ENCODE assay signal across 8 cellular contexts in genomic region chr3:32374788-32375595, GRCh38. TPM values are rescaled to one million over a fixed set of nuclear protein-coding genes. Genes with fewer than 3 reads are reported as not detected.
DNase-seq lines count a peak whose midpoint lies in the region; FAIRE-seq and TF ChIP-seq lines count a peak whose summit lies in the region.

No MANE protein-coding gene starts in this region.

- H3K9me2 ChIP-seq in Karpas-422 (replicated peaks; ENCODE audit: insufficient read depth, low read length) (no peaks in the 10 kb centered on the region), hepatocyte (replicated peaks; ENCODE audit: insufficient read depth) (no peaks in the 10 kb centered on the region)

- H3K9ac ChIP-seq in Karpas-422 (ENCODE audit: low read length) = no peak overlapping the region

- H3K27ac ChIP-seq in C4-2B (no peak overlapping the region), Karpas-422 (ENCODE audit: low read length) (no peak overlapping the region), hepatocyte (no peak overlapping the region), spleen (no peak overlapping the region)

- no peaks in the 10 kb centered on the region for H3K79me2 ChIP-seq in Karpas-422 (ENCODE audit: low read length)
- no peaks in the 10 kb centered on the region for H3K79me2 ChIP-seq in hepatocyte

- TF ChIP-seq CTCF in C4-2B (conservative IDR thresholded peaks at IDR 0.05) (peak; percentile 78), hepatocyte (IDR thresholded peaks at IDR 0.05; ENCODE audit: poor library complexity) (peak; percentile 64), spleen (IDR thresholded peaks at IDR 0.05 in 8 of 11, conservative IDR thresholded peaks at IDR 0.05 in 3 of 11) (peak; percentile 19 to 79 (median 66))

- peak; percentile 93 for FAIRE-seq in GM19239 (lab: Jason Lieb, UNC)

- DNase-seq in GM19239 (ENCODE audit: insufficient read length, low spot score) (peak; percentile 26), Karpas-422 (peak; percentile 89), T follicular helper cell (ENCODE audit: low read depth) (peak; percentile 64), amniotic epithelial cell (ENCODE audit: low read depth) (peak; percentile 64), hepatocyte (ENCODE audit: low spot score) (peak; percentile 81), spleen (no peak), mesenteric fat pad (ENCODE audit: low spot score) (no peak)

- H3K4me2 ChIP-seq in Karpas-422 (ENCODE audit: low read depth, low read length, poor library complexity, severe bottlenecking) (no peak overlapping the region), hepatocyte (no peak overlapping the region)

- TF ChIP-seq POLR2A in spleen (IDR thresholded peaks at IDR 0.05) = no peak

- H3K4me3 ChIP-seq in Karpas-422 (ENCODE audit: low read length) (no peak overlapping the region), hepatocyte (no peak overlapping the region), spleen (no peak overlapping the region)

- H3K9me3 ChIP-seq in Karpas-422 (ENCODE audit: low read length) = no peaks in the 10 kb centered on the region
- H3K9me3 ChIP-seq in hepatocyte (ENCODE audit: low read depth) = no peaks in the 10 kb centered on the region
- no peaks in the 10 kb centered on the region for H3K9me3 ChIP-seq in spleen

- H2AFZ ChIP-seq in Karpas-422 (ENCODE audit: low read length) (no peak overlapping the region), hepatocyte (no peak overlapping the region)

- no peaks in the 10 kb centered on the region for H3K4me1 ChIP-seq in Karpas-422 (ENCODE audit: low read length)
- H3K4me1 ChIP-seq in hepatocyte (ENCODE audit: insufficient read depth) = no peaks in the 10 kb centered on the region
- peaks cover 0 to 24% (median 7%) of the 10 kb centered on the region in 6 donors for H3K4me1 ChIP-seq in spleen

- WGBS in hepatocyte (ENCODE audit: low lambda C conversion rate, missing lambda C conversion rate) = 57% methylated on average over 12 of the region's 12 CpGs
- WGBS in spleen, 5 donors = 52 to 60% (median 58%) methylated on average over 12 of the region's 12 CpGs

- intact Hi-C loops in spleen (cut with DNase I; ENCODE audit: low total_unique reads) = no loop called here

- H3K27me3 ChIP-seq in Karpas-422 (ENCODE audit: low read length) (no peaks in the 10 kb centered on the region), hepatocyte (no peaks in the 10 kb centered on the region), spleen (replicated peaks in 1 of 7) (no peaks in the 10 kb centered on the region)

- H4K20me1 ChIP-seq in Karpas-422 (ENCODE audit: insufficient read depth, low read depth, low read length) (no peaks in the 10 kb centered on the region), hepatocyte (ENCODE audit: insufficient read depth, poor library complexity, severe bottlenecking) (no peaks in the 10 kb centered on the region)

- H3K36me3 ChIP-seq in Karpas-422 (ENCODE audit: insufficient read depth, low read length) (no peaks in the 10 kb centered on the region), hepatocyte (replicated peaks; ENCODE audit: insufficient read depth, low read depth) (no peaks in the 10 kb centered on the region), spleen (no peaks in the 10 kb centered on the region)

RNA-seq across cellular contexts. Expression of gene CMTM7, which starts 16.7 kb away (rescaled TPM):
- 7.1 and 8.9 TPM in 2 replicates for total RNA-seq in Karpas-422 (2014; rRNA removed; shearing (Covaris generic); ENCODE audit: low replicate concordance)
- total RNA-seq in hepatocyte (6.1 and 11.4 TPM in 2 replicates), spleen (10 to 100 TPM; 42.4 to 92.0 (median 48.6) TPM), mesenteric fat pad (33.8 TPM)
- polyA plus RNA-seq in hepatocyte (62.5 and 63.0 TPM in 2 replicates), spleen (10 to 100 TPM; 27.6 to 38.3 (median 32.8) TPM)

Comparison
In these comparisons a context has a peak if more than half of its experiments do, and no peak if none do; other contexts are left out.
1. DNase-seq: peak in GM19239 (single experiment), Karpas-422 (single experiment), T follicular helper cell (single experiment), amniotic epithelial cell (single experiment) and hepatocyte (single experiment); none in spleen (single experiment) and mesenteric fat pad (single experiment).
2. Peak in every context shown above with its lines, with median percentiles within 50 percentile points of each other: CTCF ChIP-seq.